Comparison of ENCODE assay signal across 12 cellular contexts in the genomic region with DNA sequence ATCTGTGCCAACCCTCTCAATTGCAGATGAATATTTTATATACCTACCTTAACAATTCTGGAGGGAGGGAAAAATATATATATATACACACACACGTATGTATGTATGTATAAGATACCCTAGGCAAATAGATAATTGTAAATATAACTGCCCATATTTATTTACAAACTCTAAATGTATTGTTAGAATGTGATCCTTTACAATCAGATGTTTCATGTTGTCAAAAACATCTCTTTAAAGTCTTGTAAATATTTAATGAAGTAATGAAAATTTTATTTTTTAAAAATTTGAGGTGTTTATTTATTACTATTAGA.
DNase-seq lines count a peak whose midpoint lies in the region; ATAC-seq and TF ChIP-seq lines count a peak whose summit lies in the region.
"Had no signal": no experiment of that assay in that cellular context is flagged by ENCODE, and none has a peak within 500 bp of the region (broad histone marks: within the 10 kb centered on the region; RNA-seq: fewer than 3 reads in every experiment).

No MANE protein-coding gene starts in this region.

- H3K27ac Mint-ChIP-seq in activated T-cell treated with anti-CD3 and anti-CD28 coated beads, Interleukin-2, amount 50 U/mL, for 24 hours = peak overlapping the region; percentile 88

- H3K36me3 Mint-ChIP-seq in activated T-cell treated with anti-CD3 and anti-CD28 coated beads, Interleukin-2, amount 50 U/mL, for 24 hours (ENCODE audit: low read depth) = peaks cover 16% of the 10 kb centered on the region

- TF ChIP-seq CTCF in VCaP (conservative IDR thresholded peaks at IDR 0.05) = peak; percentile 49

- no peaks in the 10 kb centered on the region for H3K9me3 Mint-ChIP-seq in activated T-cell treated with anti-CD3 and anti-CD28 coated beads, Interleukin-2, amount 50 U/mL, for 24 hours

- H3K36me3 ChIP-seq in effector memory CD4-positive, alpha-beta T cell (ENCODE audit: control insufficient read depth, insufficient read depth, low read length) = no peaks in the 10 kb centered on the region
- H3K36me3 ChIP-seq in subcutaneous abdominal adipose tissue (ENCODE audit: control insufficient read depth in 5 of 5, insufficient read depth in 5 of 5, low read length in 5 of 5) = no peaks in the 10 kb centered on the region

- no peak for ATAC-seq in GM18511 (IDR thresholded peaks at IDR 0.05; ENCODE audit: unreplicated experiment)

- peaks cover 44% of the 10 kb centered on the region for H3K4me1 ChIP-seq in effector memory CD4-positive, alpha-beta T cell (ENCODE audit: control insufficient read depth, insufficient read depth, low read length, poor library complexity, severe bottlenecking)
- H3K4me1 ChIP-seq in subcutaneous abdominal adipose tissue (ENCODE audit: control insufficient read depth in 5 of 5, insufficient read depth in 5 of 5, low read length in 5 of 5) = peaks cover 0 to 40% (median 37%) of the 10 kb centered on the region in 5 donors

- no peak for DNase-seq in activated T-cell treated with anti-CD3 and anti-CD28 coated beads, Interleukin-2, amount 50 U/mL, for 24 hours
- no peak for DNase-seq in activated T-cell treated with anti-CD3 and anti-CD28 coated beads, Interleukin-2, amount 50 U/mL, for 48 hours
- DNase-seq in effector memory CD4-positive, alpha-beta T cell = no peak
- no peak for DNase-seq in stimulated activated CD4-positive, alpha-beta T cell treated with anti-CD3 and anti-CD28 coated beads, Interleukin-4, amount 100 ng/mL, for 24 hours
- DNase-seq in medulla oblongata (ENCODE audit: extremely low spot score) = no peak
- DNase-seq: activated T-cell treated with anti-CD3 and anti-CD28 coated beads for 4 hours, cortex of kidney, NCI-H2029 had no signal

- H3K27me3 ChIP-seq in effector memory CD4-positive, alpha-beta T cell (replicated peaks; ENCODE audit: control insufficient read depth, insufficient read depth, low read length, poor library complexity, severe bottlenecking) = no peaks in the 10 kb centered on the region
- no peaks in the 10 kb centered on the region for H3K27me3 ChIP-seq in subcutaneous abdominal adipose tissue (ENCODE audit: control insufficient read depth in 5 of 5, insufficient read depth in 4 of 5, low read length in 5 of 5)

- no peak overlapping the region for H3K4me3 ChIP-seq in effector memory CD4-positive, alpha-beta T cell (ENCODE audit: insufficient read depth, low read depth, low read length, poor library complexity, severe bottlenecking)
- no peak overlapping the region for H3K4me3 ChIP-seq in subcutaneous abdominal adipose tissue (ENCODE audit: low read depth in 1 of 5, low read length in 5 of 5)

- H3K9ac ChIP-seq in subcutaneous abdominal adipose tissue (ENCODE audit: low read length in 5 of 5) = peak overlapping the region in 1 of 5 donors; percentile 6
- H3K9ac ChIP-seq: parathyroid adenoma had no signal

- H3K27ac ChIP-seq in VCaP = peak overlapping the region; percentile 18; the same call in 1 of the 2 replicates
- H3K27ac ChIP-seq in effector memory CD4-positive, alpha-beta T cell (ENCODE audit: insufficient read depth, low read length, poor library complexity, severe bottlenecking) = peak overlapping the region; percentile 28
- peak overlapping the region; percentile 84 for H3K27ac ChIP-seq in subcutaneous abdominal adipose tissue (ENCODE audit: low read depth, low read length)
- H3K27ac ChIP-seq: parathyroid adenoma had no signal

- H3K4me1 Mint-ChIP-seq in activated T-cell treated with anti-CD3 and anti-CD28 coated beads, Interleukin-2, amount 50 U/mL, for 24 hours (ENCODE audit: low read depth) = peaks cover 78% of the 10 kb centered on the region

- H3K9me3 ChIP-seq in effector memory CD4-positive, alpha-beta T cell (ENCODE audit: control insufficient read depth, low read length) = no peaks in the 10 kb centered on the region
- H3K9me3 ChIP-seq in subcutaneous abdominal adipose tissue (ENCODE audit: control insufficient read depth in 5 of 5, low read length in 5 of 5) = no peaks in the 10 kb centered on the region

- no peak overlapping the region for H3K4me3 Mint-ChIP-seq in activated T-cell treated with anti-CD3 and anti-CD28 coated beads, Interleukin-2, amount 50 U/mL, for 24 hours

- no peaks in the 10 kb centered on the region for H3K27me3 Mint-ChIP-seq in activated T-cell treated with anti-CD3 and anti-CD28 coated beads, Interleukin-2, amount 50 U/mL, for 24 hours

Comparison
In these comparisons a context has a peak if more than half of its experiments do, and no peak if none do; other contexts are left out.
1. H3K27ac ChIP-seq: peak in every context shown above with its lines; median percentile 84 in subcutaneous abdominal adipose tissue; 28 in effector memory CD4-positive, alpha-beta T cell; 18 in VCaP.